1 cellular context compared by ENCODE assay signal in genomic region chr5:137888875-137889759, GRCh38.
TF ChIP-seq lines count a peak whose summit lies in the region.

Gene PKD2L2 (plus strand): TSS chr5:137889457. CDS start chr5:137889492, 35 bp downstream.

TF ChIP-seq in GM12878, 131 proteins besides CTCF, POLR2A, EP300 and RAD21 (continued from another document and continues in another):
- no peak for TF ChIP-seq ZBTB4 (CRISPR knock-in tag; IDR thresholded peaks at IDR 0.05)
- TF ChIP-seq LARP7 (IDR thresholded peaks at IDR 0.05), result peak; percentile 62
- no peak for TF ChIP-seq RELA (IDR thresholded peaks at IDR 0.05; ENCODE audit: borderline replicate concordance, partially characterized antibody)
- no peak for TF ChIP-seq PAX8 (IDR thresholded peaks at IDR 0.05)
- TF ChIP-seq NR2C2 (IDR thresholded peaks at IDR 0.05; ENCODE audit: borderline replicate concordance, control insufficient read depth, insufficient read length, low read depth), result no peak
- no peak for TF ChIP-seq ZNF384 (IDR thresholded peaks at IDR 0.05; ENCODE audit: borderline replicate concordance, low read depth, low read length)
- TF ChIP-seq DPF2 (IDR thresholded peaks at IDR 0.05), result peak; percentile 69; the same call in 1 of the 2 replicates
- no peak for TF ChIP-seq SUZ12 (IDR thresholded peaks at IDR 0.05; ENCODE audit: unreplicated experiment)
- TF ChIP-seq MTA3 (IDR thresholded peaks at IDR 0.05; ENCODE audit: borderline replicate concordance, low read length), result no peak; the same call in 1 of the 2 replicates
- TF ChIP-seq NFXL1 (IDR thresholded peaks at IDR 0.05; ENCODE audit: borderline replicate concordance), result 0 out of 2 replicates have a peak, but pooled peaks have one; percentile 79
- TF ChIP-seq TBL1XR1 (IDR thresholded peaks at IDR 0.05; ENCODE audit: low read depth, low read length), result no peak
- TF ChIP-seq BMI1 (IDR thresholded peaks at IDR 0.05; ENCODE audit: borderline replicate concordance), result no peak
- no peak for TF ChIP-seq E4F1 (IDR thresholded peaks at IDR 0.05; ENCODE audit: borderline replicate concordance, partially characterized antibody)
- TF ChIP-seq, protein P1, sequence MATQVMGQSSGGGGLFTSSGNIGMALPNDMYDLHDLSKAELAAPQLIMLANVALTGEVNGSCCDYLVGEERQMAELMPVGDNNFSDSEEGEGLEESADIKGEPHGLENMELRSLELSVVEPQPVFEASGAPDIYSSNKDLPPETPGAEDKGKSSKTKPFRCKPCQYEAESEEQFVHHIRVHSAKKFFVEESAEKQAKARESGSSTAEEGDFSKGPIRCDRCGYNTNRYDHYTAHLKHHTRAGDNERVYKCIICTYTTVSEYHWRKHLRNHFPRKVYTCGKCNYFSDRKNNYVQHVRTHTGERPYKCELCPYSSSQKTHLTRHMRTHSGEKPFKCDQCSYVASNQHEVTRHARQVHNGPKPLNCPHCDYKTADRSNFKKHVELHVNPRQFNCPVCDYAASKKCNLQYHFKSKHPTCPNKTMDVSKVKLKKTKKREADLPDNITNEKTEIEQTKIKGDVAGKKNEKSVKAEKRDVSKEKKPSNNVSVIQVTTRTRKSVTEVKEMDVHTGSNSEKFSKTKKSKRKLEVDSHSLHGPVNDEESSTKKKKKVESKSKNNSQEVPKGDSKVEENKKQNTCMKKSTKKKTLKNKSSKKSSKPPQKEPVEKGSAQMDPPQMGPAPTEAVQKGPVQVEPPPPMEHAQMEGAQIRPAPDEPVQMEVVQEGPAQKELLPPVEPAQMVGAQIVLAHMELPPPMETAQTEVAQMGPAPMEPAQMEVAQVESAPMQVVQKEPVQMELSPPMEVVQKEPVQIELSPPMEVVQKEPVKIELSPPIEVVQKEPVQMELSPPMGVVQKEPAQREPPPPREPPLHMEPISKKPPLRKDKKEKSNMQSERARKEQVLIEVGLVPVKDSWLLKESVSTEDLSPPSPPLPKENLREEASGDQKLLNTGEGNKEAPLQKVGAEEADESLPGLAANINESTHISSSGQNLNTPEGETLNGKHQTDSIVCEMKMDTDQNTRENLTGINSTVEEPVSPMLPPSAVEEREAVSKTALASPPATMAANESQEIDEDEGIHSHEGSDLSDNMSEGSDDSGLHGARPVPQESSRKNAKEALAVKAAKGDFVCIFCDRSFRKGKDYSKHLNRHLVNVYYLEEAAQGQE (IDR thresholded peaks at IDR 0.05; ENCODE audit: low read depth, low read length), result no peak
- 0 out of 2 replicates have a peak, but pooled peaks have one; percentile 46 for TF ChIP-seq SIN3A (IDR thresholded peaks at IDR 0.05; ENCODE audit: low read depth, low read length)
- TF ChIP-seq SMAD5 (IDR thresholded peaks at IDR 0.05; ENCODE audit: low read depth), result peak; percentile 76
- TF ChIP-seq ZNF687 (IDR thresholded peaks at IDR 0.05), result peak; percentile 77
- TF ChIP-seq SP1 (IDR thresholded peaks at IDR 0.05; ENCODE audit: low read depth, low read length), result no peak
- 0 out of 2 replicates have a peak, but pooled peaks have one; percentile 66 for TF ChIP-seq RCOR1 (conservative IDR thresholded peaks at IDR 0.05; ENCODE audit: low read depth, low read length)
- 0 out of 2 replicates have a peak, but pooled peaks have one; percentile 19 for TF ChIP-seq TCF3 (IDR thresholded peaks at IDR 0.05; ENCODE audit: borderline replicate concordance, insufficient read depth, low read depth, low read length)
- peak; percentile 31 for TF ChIP-seq NR2F1 (conservative IDR thresholded peaks at IDR 0.05)
- no peak for TF ChIP-seq JUND (IDR thresholded peaks at IDR 0.05; ENCODE audit: low read depth, low read length)
- no peak for TF ChIP-seq MYC (IDR thresholded peaks at IDR 0.05; ENCODE audit: insufficient read depth, insufficient read length, insufficient replicate concordance, low read length, severe bottlenecking)
- TF ChIP-seq, protein P2, sequence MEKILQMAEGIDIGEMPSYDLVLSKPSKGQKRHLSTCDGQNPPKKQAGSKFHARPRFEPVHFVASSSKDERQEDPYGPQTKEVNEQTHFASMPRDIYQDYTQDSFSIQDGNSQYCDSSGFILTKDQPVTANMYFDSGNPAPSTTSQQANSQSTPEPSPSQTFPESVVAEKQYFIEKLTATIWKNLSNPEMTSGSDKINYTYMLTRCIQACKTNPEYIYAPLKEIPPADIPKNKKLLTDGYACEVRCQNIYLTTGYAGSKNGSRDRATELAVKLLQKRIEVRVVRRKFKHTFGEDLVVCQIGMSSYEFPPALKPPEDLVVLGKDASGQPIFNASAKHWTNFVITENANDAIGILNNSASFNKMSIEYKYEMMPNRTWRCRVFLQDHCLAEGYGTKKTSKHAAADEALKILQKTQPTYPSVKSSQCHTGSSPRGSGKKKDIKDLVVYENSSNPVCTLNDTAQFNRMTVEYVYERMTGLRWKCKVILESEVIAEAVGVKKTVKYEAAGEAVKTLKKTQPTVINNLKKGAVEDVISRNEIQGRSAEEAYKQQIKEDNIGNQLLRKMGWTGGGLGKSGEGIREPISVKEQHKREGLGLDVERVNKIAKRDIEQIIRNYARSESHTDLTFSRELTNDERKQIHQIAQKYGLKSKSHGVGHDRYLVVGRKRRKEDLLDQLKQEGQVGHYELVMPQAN (conservative IDR thresholded peaks at IDR 0.05), result peak; percentile 63
- no peak for TF ChIP-seq ATF3 (IDR thresholded peaks at IDR 0.05; ENCODE audit: borderline replicate concordance, extremely low read depth, low read depth, low read length)
- TF ChIP-seq CBX5 (IDR thresholded peaks at IDR 0.05; ENCODE audit: low read depth), result peak; percentile 23; the same call in 1 of the 2 replicates
- TF ChIP-seq ZBTB40 (IDR thresholded peaks at IDR 0.05; ENCODE audit: borderline replicate concordance), result no peak
- no peak for TF ChIP-seq MXI1 (IDR thresholded peaks at IDR 0.05; ENCODE audit: low read depth, low read length)
- no peak; a peak in 1 of 4 replicates for TF ChIP-seq IKZF2 (IDR thresholded peaks at IDR 0.05)
- no peak for TF ChIP-seq HDAC2 (IDR thresholded peaks at IDR 0.05)
- no peak for TF ChIP-seq HDGF (IDR thresholded peaks at IDR 0.05)
- TF ChIP-seq RELB (IDR thresholded peaks at IDR 0.05; ENCODE audit: low read depth), result no peak
- TF ChIP-seq FOS (IDR thresholded peaks at IDR 0.05; ENCODE audit: borderline replicate concordance, extremely low read depth, insufficient read length), result no peak
- TF ChIP-seq RUNX3 (IDR thresholded peaks at IDR 0.05; ENCODE audit: low read length), result no peak; the same call in none of the 2 replicates
- no peak for TF ChIP-seq STAT3 (IDR thresholded peaks at IDR 0.05; ENCODE audit: low read depth, low read length)
- TF ChIP-seq NFYA (IDR thresholded peaks at IDR 0.05; ENCODE audit: borderline replicate concordance, low read depth, low read length), result no peak
- no peak for TF ChIP-seq SUPT20H (IDR thresholded peaks at IDR 0.05; ENCODE audit: borderline replicate concordance, control insufficient read depth, low read depth, low read length)
- TF ChIP-seq JUNB (IDR thresholded peaks at IDR 0.05), result no peak
